1 cellular context compared by ENCODE assay signal in the genomic region with DNA sequence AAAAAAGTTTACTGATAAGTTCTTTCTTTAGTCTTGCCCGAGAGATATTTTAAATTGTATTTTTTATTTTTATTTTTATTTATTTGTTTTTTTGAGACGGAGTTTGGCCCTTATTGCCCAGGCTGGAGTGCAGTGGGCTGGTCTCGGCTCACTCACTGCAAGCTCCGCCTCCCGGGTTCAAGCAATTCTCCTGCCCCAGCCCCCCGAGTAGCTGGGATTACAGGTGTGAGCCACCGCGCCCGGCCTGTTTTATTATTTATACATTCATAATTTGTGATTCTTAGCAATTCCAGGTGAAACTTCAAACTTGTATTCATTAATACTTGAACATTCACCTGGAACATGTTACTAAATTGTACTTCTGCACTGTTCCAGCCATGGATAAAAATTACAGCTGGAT.
TF ChIP-seq lines count a peak whose summit lies in the region.

No MANE protein-coding gene starts in this region.

TF ChIP-seq in K562, 482 proteins besides CTCF, POLR2A, EP300 and RAD21:
- no peak for TF ChIP-seq POLR2B (IDR thresholded peaks at IDR 0.05; ENCODE audit: low read depth, partially characterized antibody)
- TF ChIP-seq ZNF23 (CRISPR knock-in tag; IDR thresholded peaks at IDR 0.05) = no peak
- TF ChIP-seq MITF (IDR thresholded peaks at IDR 0.05) = no peak
- no peak for TF ChIP-seq ETV5 (CRISPR knock-in tag; IDR thresholded peaks at IDR 0.05; ENCODE audit: low read depth)
- TF ChIP-seq TAL1 (IDR thresholded peaks at IDR 0.05) = no peak
- TF ChIP-seq CSDE1 (IDR thresholded peaks at IDR 0.05) = no peak
- no peak for TF ChIP-seq ZC3H11A (IDR thresholded peaks at IDR 0.05; ENCODE audit: low read depth, low read length)
- no peak for TF ChIP-seq PHF20 (IDR thresholded peaks at IDR 0.05; ENCODE audit: partially characterized antibody)
- no peak for TF ChIP-seq ZNF143 (CRISPR knock-in tag; IDR thresholded peaks at IDR 0.05)
- no peak for TF ChIP-seq U2AF1 (optimal IDR thresholded peaks at IDR 0.05; ENCODE audit: low read depth, low read length)
- TF ChIP-seq FOXK1 (CRISPR knock-in tag; IDR thresholded peaks at IDR 0.05; ENCODE audit: borderline replicate concordance) = no peak
- TF ChIP-seq MECOM (CRISPR knock-in tag; IDR thresholded peaks at IDR 0.05) = no peak
TF ChIP-seq in K562: peak in this region for 0.
